Comparison of ENCODE assay signal across 22 cellular contexts in the genomic region with DNA sequence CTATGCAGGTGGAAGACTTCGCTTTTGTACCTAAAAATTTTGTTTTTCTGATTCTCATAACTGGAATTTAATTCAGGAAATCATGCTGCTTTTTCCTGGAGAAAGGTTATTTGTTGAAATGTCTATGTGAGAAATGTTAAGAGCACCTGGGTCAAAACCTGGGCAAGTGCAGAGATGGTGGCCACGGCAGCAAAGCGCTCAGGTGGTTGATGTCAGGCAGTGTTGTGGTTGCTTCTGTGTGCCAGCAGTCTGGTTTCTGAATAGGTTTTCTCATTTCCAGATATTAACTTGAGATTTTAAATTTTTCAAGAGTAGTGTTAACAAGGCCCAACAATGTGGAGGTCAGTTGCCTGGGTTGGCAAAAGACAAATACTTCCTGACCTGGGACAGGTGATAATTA.
A peak's percentile ranks its signal among the peaks of the same experiment; 100 is the strongest.
DNase-seq lines count a peak whose midpoint lies in the region; ATAC-seq and TF ChIP-seq lines count a peak whose summit lies in the region.
"Had no signal": no experiment of that assay in that cellular context is flagged by ENCODE, and none has a peak within 500 bp of the region (broad histone marks: within the 10 kb centered on the region; RNA-seq: fewer than 3 reads in every experiment).

No MANE protein-coding gene starts in this region.

- ATAC-seq in stimulated activated naive B cell treated with anti-CD40 and anti-IgM and Interleukin-4, amounts not matched to agents 10 μg/mL and 1 μg/mL and 100 μg/mL, for 72 hours (replicated peaks) = no peak
- ATAC-seq: activated CD8-positive, alpha-beta T cell treated with anti-CD3 and anti-CD28 coated beads, Interleukin-2, amount 10 ng/mL, durations not matched to agents 7 days and 5 days; CD8-positive, alpha-beta T cell had no signal

- no peaks in the 10 kb centered on the region for H4K20me1 ChIP-seq in hepatocyte (ENCODE audit: insufficient read depth, poor library complexity, severe bottlenecking)

- intact Hi-C loops in activated CD4-positive, alpha-beta memory T cell treated with anti-CD3 and anti-CD28 coated beads for 36 hours (cut with micrococcal nuclease) = no loop called here

- peaks cover 42% of the 10 kb centered on the region for H3K4me1 ChIP-seq in hepatocyte (ENCODE audit: insufficient read depth)
- H3K4me1 ChIP-seq: vagina had no signal

- H3K27ac ChIP-seq in WERI-Rb-1 = peak overlapping the region; percentile 34
- H3K27ac ChIP-seq in hepatocyte = peak overlapping the region; percentile 82
- H3K27ac ChIP-seq: vagina had no signal

- no peaks in the 10 kb centered on the region for H3K9me3 Mint-ChIP-seq in IgD-negative memory B cell
- H3K9me3 Mint-ChIP-seq in stimulated activated naive B cell treated with anti-CD40 and anti-IgM and Interleukin-4, amounts not matched to agents 10 μg/mL and 1 μg/mL and 100 μg/mL, for 72 hours = no peaks in the 10 kb centered on the region
- H3K9me3 Mint-ChIP-seq in activated CD4-positive, alpha-beta memory T cell treated with anti-CD3 and anti-CD28 coated beads for 36 hours = no peaks in the 10 kb centered on the region
- H3K9me3 Mint-ChIP-seq: CD8-positive, alpha-beta T cell; T-helper 2 cell treated with Interferon-gamma antibody and Interleukin-4, amounts not matched to agents 5 μg/mL and 100 μg/mL, for 36 hours had no signal

- peak overlapping the region; percentile 85 to 98 (median 86) for H3K27ac Mint-ChIP-seq in IgD-negative memory B cell
- peak overlapping the region; percentile 14 for H3K27ac Mint-ChIP-seq in stimulated activated naive B cell treated with anti-CD40 and anti-IgM and Interleukin-4, amounts not matched to agents 10 μg/mL and 1 μg/mL and 100 μg/mL, for 72 hours
- H3K27ac Mint-ChIP-seq in activated CD4-positive, alpha-beta memory T cell treated with anti-CD3 and anti-CD28 coated beads for 36 hours = no peak overlapping the region
- H3K27ac Mint-ChIP-seq: activated CD8-positive, alpha-beta T cell treated with anti-CD3 and anti-CD28 coated beads, Interleukin-2, amount 10 ng/mL, durations not matched to agents 7 days and 5 days; CD8-positive, alpha-beta T cell; T-helper 2 cell treated with Interferon-gamma antibody and Interleukin-4, amounts not matched to agents 5 μg/mL and 100 μg/mL, for 36 hours had no signal

- DNase-seq in WERI-Rb-1 = no peak
- DNase-seq in hepatocyte (ENCODE audit: low spot score) = no peak
- DNase-seq in stimulated activated naive B cell treated with anti-CD40 and anti-IgM and Interleukin-4, amounts not matched to agents 10 μg/mL and 1 μg/mL and 100 μg/mL, for 72 hours = no peak
- no peak for DNase-seq in NCI-H2171 (lab: John Stamatoyannopoulos, UW)
- no peak for DNase-seq in activated CD4-positive, alpha-beta memory T cell treated with anti-CD3 and anti-CD28 coated beads for 36 hours
- no peak for DNase-seq in NCI-H2196 treated with DMSO at 0.1 percent for 48 hours (lab: John Stamatoyannopoulos, UW; ENCODE audit: unreplicated experiment)
- DNase-seq: activated CD8-positive, alpha-beta T cell treated with anti-CD3 and anti-CD28 coated beads, Interleukin-2, amount 10 ng/mL, durations not matched to agents 7 days and 5 days; activated naive CD4-positive, alpha-beta T cell; CD8-positive, alpha-beta T cell; dermis blood vessel endothelial cell; DMS153; H7; NCI-H1417; NCI-H2081 treated with DMSO at 0.1 percent for 48 hours; NCI-H510A treated with DMSO at 0.1 percent for 48 hours; right lobe of liver; RPMI8226; SK-N-SH; stimulated activated CD4-positive, alpha-beta T cell treated with anti-CD3 and anti-CD28 coated beads, Interleukin-15, amount 100 ng/mL, for 24 hours had no signal

- H3K4me3 Mint-ChIP-seq in IgD-negative memory B cell = peak overlapping the region in 3 of 4 donors; percentile 74 to 86 (median 80)
- H3K4me3 Mint-ChIP-seq in stimulated activated naive B cell treated with anti-CD40 and anti-IgM and Interleukin-4, amounts not matched to agents 10 μg/mL and 1 μg/mL and 100 μg/mL, for 72 hours = no peak overlapping the region
- no peak overlapping the region for H3K4me3 Mint-ChIP-seq in activated CD4-positive, alpha-beta memory T cell treated with anti-CD3 and anti-CD28 coated beads for 36 hours
- H3K4me3 Mint-ChIP-seq: activated CD8-positive, alpha-beta T cell treated with anti-CD3 and anti-CD28 coated beads, Interleukin-2, amount 10 ng/mL, durations not matched to agents 7 days and 5 days; CD8-positive, alpha-beta T cell had no signal

- TF ChIP-seq CTCF in WERI-Rb-1 (IDR thresholded peaks at IDR 0.05; ENCODE audit: low read depth, low read length) (no peak), hepatocyte (IDR thresholded peaks at IDR 0.05; ENCODE audit: poor library complexity) (no peak)

- CTCF ChIA-PET in activated CD4-positive, alpha-beta memory T cell treated with anti-CD3 and anti-CD28 coated beads for 36 hours (lab: Charles Lee) = no interaction called here

- no peaks in the 10 kb centered on the region for H3K27me3 Mint-ChIP-seq in IgD-negative memory B cell
- no peaks in the 10 kb centered on the region for H3K27me3 Mint-ChIP-seq in stimulated activated naive B cell treated with anti-CD40 and anti-IgM and Interleukin-4, amounts not matched to agents 10 μg/mL and 1 μg/mL and 100 μg/mL, for 72 hours
- no peaks in the 10 kb centered on the region for H3K27me3 Mint-ChIP-seq in activated CD4-positive, alpha-beta memory T cell treated with anti-CD3 and anti-CD28 coated beads for 36 hours

- POLR2A ChIA-PET in activated CD4-positive, alpha-beta memory T cell treated with anti-CD3 and anti-CD28 coated beads for 36 hours (lab: Charles Lee) = no interaction called here

- no peaks in the 10 kb centered on the region for H3K27me3 ChIP-seq in WERI-Rb-1 (ENCODE audit: insufficient read depth, low read depth, severe bottlenecking)
- H3K27me3 ChIP-seq in hepatocyte = no peaks in the 10 kb centered on the region
- H3K27me3 ChIP-seq: right lobe of liver, vagina had no signal

- peaks cover 32 to 54% (median 38%) of the 10 kb centered on the region in 3 donors for H3K4me1 Mint-ChIP-seq in IgD-negative memory B cell
- peaks cover 40 to 44% of the 10 kb centered on the region in 2 donors for H3K4me1 Mint-ChIP-seq in stimulated activated naive B cell treated with anti-CD40 and anti-IgM and Interleukin-4, amounts not matched to agents 10 μg/mL and 1 μg/mL and 100 μg/mL, for 72 hours
- H3K4me1 Mint-ChIP-seq in activated CD4-positive, alpha-beta memory T cell treated with anti-CD3 and anti-CD28 coated beads for 36 hours (ENCODE audit: low read depth) = peaks cover 53% of the 10 kb centered on the region

- no peaks in the 10 kb centered on the region for H3K9me3 ChIP-seq in WERI-Rb-1 (ENCODE audit: severe bottlenecking)
- H3K9me3 ChIP-seq in hepatocyte (ENCODE audit: low read depth) = no peaks in the 10 kb centered on the region
- H3K9me3 ChIP-seq: right lobe of liver, SK-N-SH, vagina had no signal

- no peaks in the 10 kb centered on the region for H3K9me2 ChIP-seq in hepatocyte (replicated peaks; ENCODE audit: insufficient read depth)
- H3K9me2 ChIP-seq: SK-N-SH had no signal

- H3K4me3 ChIP-seq in WERI-Rb-1 (ENCODE audit: low read depth, low read length) = no peak overlapping the region
- H3K4me3 ChIP-seq in hepatocyte = no peak overlapping the region
- H3K4me3 ChIP-seq: right lobe of liver, vagina had no signal

- peaks cover 18% of the 10 kb centered on the region for H3K79me2 ChIP-seq in hepatocyte

- H3K4me2 ChIP-seq in hepatocyte = peak overlapping the region; percentile 84

- 65% methylated on average over 3 of the region's 3 CpGs for WGBS in hepatocyte (ENCODE audit: low lambda C conversion rate, missing lambda C conversion rate)

- H2AFZ ChIP-seq in hepatocyte = no peak overlapping the region

- H3K36me3 Mint-ChIP-seq in IgD-negative memory B cell = peaks cover 3% of the 10 kb centered on the region
- H3K36me3 Mint-ChIP-seq in stimulated activated naive B cell treated with anti-CD40 and anti-IgM and Interleukin-4, amounts not matched to agents 10 μg/mL and 1 μg/mL and 100 μg/mL, for 72 hours = no peaks in the 10 kb centered on the region
- H3K36me3 Mint-ChIP-seq in activated CD4-positive, alpha-beta memory T cell treated with anti-CD3 and anti-CD28 coated beads for 36 hours = no peaks in the 10 kb centered on the region

- peaks cover 37% of the 10 kb centered on the region for H3K36me3 ChIP-seq in WERI-Rb-1
- H3K36me3 ChIP-seq in hepatocyte (replicated peaks; ENCODE audit: insufficient read depth, low read depth) = no peaks in the 10 kb centered on the region
- H3K36me3 ChIP-seq: vagina had no signal

Comparison
In these comparisons a context has a peak if more than half of its experiments do, and no peak if none do; other contexts are left out.
1. H3K4me3 Mint-ChIP-seq: peak in IgD-negative memory B cell (3 of 4); none in stimulated activated naive B cell treated with anti-CD40 and anti-IgM and Interleukin-4, amounts not matched to agents 10 μg/mL and 1 μg/mL and 100 μg/mL, for 72 hours (0 of 2) and activated CD4-positive, alpha-beta memory T cell treated with anti-CD3 and anti-CD28 coated beads for 36 hours (single experiment).